ENCODE assay signal across 19 cellular contexts in the genomic region with DNA sequence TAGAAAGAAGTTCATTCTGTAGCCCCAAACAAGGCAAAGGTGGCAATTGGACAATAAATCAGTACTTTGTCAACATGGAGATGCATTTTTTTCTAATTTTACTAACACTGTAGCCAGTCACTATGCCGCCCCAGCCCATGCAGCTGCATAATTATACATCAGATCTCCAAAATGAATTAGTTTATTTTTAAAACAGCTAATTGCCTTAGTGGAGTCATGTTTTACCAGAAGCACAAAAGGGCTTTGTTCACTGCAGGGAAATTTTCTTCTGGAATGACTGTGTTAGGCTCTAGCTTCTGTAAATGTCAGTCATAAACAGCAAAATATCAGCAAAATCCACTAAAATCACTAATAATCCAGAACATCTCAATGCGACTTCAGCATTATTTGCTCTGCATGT.
"Had no signal": no experiment of that assay in that cellular context is flagged by ENCODE, and none has a peak within 500 bp of the region (broad histone marks: within the 10 kb centered on the region; RNA-seq: fewer than 3 reads in every experiment).

No MANE protein-coding gene starts in this region.

- H3K4me3 ChIP-seq: adrenal gland, esophagus squamous epithelium, hepatocyte, lung, sigmoid colon, spleen, tibial artery had no signal

- H3K27ac ChIP-seq: adrenal gland, esophagus squamous epithelium, hepatocyte, parathyroid adenoma, sigmoid colon, spleen, tibial artery, VCaP had no signal

- H3K27me3 ChIP-seq: adrenal gland, esophagus squamous epithelium, hepatocyte, sigmoid colon, spleen, tibial artery had no signal

- H3K36me3 ChIP-seq: adrenal gland, esophagus squamous epithelium, sigmoid colon, spleen, tibial artery had no signal

- DNase-seq: activated CD4-positive, alpha-beta T cell treated with anti-CD3 and anti-CD28 coated beads for 1 hour; activated CD8-positive, alpha-beta memory T cell treated with anti-CD3 and anti-CD28 coated beads for 24 hours; activated CD8-positive, alpha-beta memory T cell treated with anti-CD3 and anti-CD28 coated beads, Interleukin-2, amount 50 U/mL, for 48 hours; activated effector memory CD4-positive, alpha-beta T cell treated with Interleukin-2 at 50 U/mL for 16 hours; activated T-cell treated with anti-CD3 and anti-CD28 coated beads, Interleukin-2, amount 50 U/mL, for 48 hours; adrenal gland; dermis blood vessel endothelial cell; effector memory CD8-positive, alpha-beta T cell; esophagus squamous epithelium; islet precursor cell; sigmoid colon; spleen; stimulated activated CD4-positive, alpha-beta T cell treated with anti-CD3 and anti-CD28 coated beads, Interleukin-4, amount 100 ng/mL, for 4 hours; T-helper 17 cell; tibial artery had no signal

- H3K4me1 ChIP-seq: adrenal gland, esophagus squamous epithelium, parathyroid adenoma had no signal

- H3K9me3 ChIP-seq: adrenal gland, esophagus squamous epithelium, sigmoid colon, spleen, tibial artery had no signal
